In genomic region chr17:70767102-70767701, GRCh38 we compare ENCODE assay signal across 8 cellular contexts.
DNase-seq lines count a peak whose midpoint lies in the region; ATAC-seq and TF ChIP-seq lines count a peak whose summit lies in the region.

No MANE protein-coding gene starts in this region.

- no peak overlapping the region for H3K4me2 ChIP-seq in OCI-LY7 (ENCODE audit: low read length)

- no peak for ATAC-seq in GM21423 (IDR thresholded peaks at IDR 0.05; ENCODE audit: unreplicated experiment)
- ATAC-seq in GM18870 (IDR thresholded peaks at IDR 0.05; ENCODE audit: unreplicated experiment) = no peak
- ATAC-seq in GM21447 (IDR thresholded peaks at IDR 0.05; ENCODE audit: unreplicated experiment) = no peak

- no peaks in the 10 kb centered on the region for H3K4me1 ChIP-seq in OCI-LY7 (ENCODE audit: insufficient read depth, low read length, poor library complexity, severe bottlenecking)
- peaks cover 0 to 3% (median 0%) of the 10 kb centered on the region in 4 donors for H3K4me1 ChIP-seq in sigmoid colon

- no TSS peak for BruUV-seq in OCI-LY7 (replicated peaks; lab: Mats Ljungman, UMichigan)

- H3K27ac ChIP-seq in OCI-LY7 (ENCODE audit: low read depth, low read length, poor library complexity, severe bottlenecking) (no peak overlapping the region), sigmoid colon (no peak overlapping the region)

- H3K4me3 ChIP-seq in OCI-LY7 (ENCODE audit: low read depth, low read length, poor library complexity, severe bottlenecking) (no peak overlapping the region), fibroblast of mammary gland (ENCODE audit: control insufficient read depth, low read depth, low read length) (no peak overlapping the region), sigmoid colon (no peak overlapping the region)

- CTCF ChIA-PET in OCI-LY7 (lab: Charles Lee; ENCODE audit: unreplicated experiment) = no interaction called here

- no peak for DNase-seq in AG09319 (ENCODE audit: extremely low read depth, low read depth)
- peak; percentile 51 for DNase-seq in HCEC 1CT
- peak; percentile 43 for DNase-seq in OCI-LY7 (ENCODE audit: low spot score)
- DNase-seq in fibroblast of mammary gland (ENCODE audit: low read depth) = peak; percentile 44
- DNase-seq in sigmoid colon = no peak

- H3K36me3 ChIP-seq in OCI-LY7 (ENCODE audit: insufficient read depth, low read length) = no peaks in the 10 kb centered on the region
- no peaks in the 10 kb centered on the region for H3K36me3 ChIP-seq in sigmoid colon

- POLR2A ChIA-PET in OCI-LY7 (lab: Charles Lee) = interaction anchor here (0.6 to 1.3 kb wide), 8 partner anchors 9 to 1803 kb away, joined by 3 to 4 read pairs (median 3); no protein-coding TSS in a partner anchor

- H2AFZ ChIP-seq in OCI-LY7 (ENCODE audit: low read length) = no peak overlapping the region

- H3K9me3 ChIP-seq in OCI-LY7 (ENCODE audit: low read length) (no peaks in the 10 kb centered on the region), sigmoid colon (no peaks in the 10 kb centered on the region)

- H3K27me3 ChIP-seq in sigmoid colon = no peaks in the 10 kb centered on the region

- TF ChIP-seq POLR2A in sigmoid colon (IDR thresholded peaks at IDR 0.05) = no peak

- whole genome bisulfite sequencing in sigmoid colon, 2 donors = 35 to 65% methylated on average over 2 of the region's 2 CpGs

- TF ChIP-seq CTCF in AG09319 (IDR thresholded peaks at IDR 0.05; ENCODE audit: low read depth, low read length) (peak; percentile 69), OCI-LY7 (conservative IDR thresholded peaks at IDR 0.05; ENCODE audit: low read length) (peak; percentile 96), fibroblast of mammary gland (conservative IDR thresholded peaks at IDR 0.05; ENCODE audit: control insufficient read depth, insufficient read depth, low read depth, low read length) (peak; percentile 67), sigmoid colon (IDR thresholded peaks at IDR 0.05) (peak; percentile 34 to 57 (median 48))

- H3K9me2 ChIP-seq in OCI-LY7 (ENCODE audit: insufficient read depth, low read length) = no peaks in the 10 kb centered on the region

- no peaks in the 10 kb centered on the region for H4K20me1 ChIP-seq in OCI-LY7 (ENCODE audit: insufficient read depth, low read length)

- no peak for TF ChIP-seq EP300 in sigmoid colon (IDR thresholded peaks at IDR 0.05)

- no peaks in the 10 kb centered on the region for H3K79me2 ChIP-seq in OCI-LY7 (ENCODE audit: insufficient read depth, low read depth, low read length)

- intact Hi-C loops in OCI-LY7 (cut with micrococcal nuclease; ENCODE audit: unreplicated experiment) = loop anchor here (1.0 kb wide), 3 partner anchors 317 to 1773 kb away; no protein-coding TSS in a partner anchor
- intact Hi-C loops in sigmoid colon (cut with DNase I) = loop anchor here (1.0 to 10.0 kb wide), 3 partner anchors 132 to 1773 kb away; no protein-coding TSS in a partner anchor

Comparison
In these comparisons a context has a peak if more than half of its experiments do, and no peak if none do; other contexts are left out.
1. DNase-seq: peak in HCEC 1CT (single experiment), OCI-LY7 (single experiment) and fibroblast of mammary gland (single experiment); none in AG09319 (single experiment) and sigmoid colon (single experiment).
2. Peak in every context shown above with its lines, with median percentiles within 50 percentile points of each other: CTCF ChIP-seq.